In genomic region chr3:128725547-128725931, GRCh38 we compare ENCODE assay signal across 8 cellular contexts. TPM values are rescaled to one million over a fixed set of nuclear protein-coding genes. Genes with fewer than 3 reads are reported as not detected.
A peak's percentile ranks its signal among the peaks of the same experiment; 100 is the strongest.
DNase-seq lines count a peak whose midpoint lies in the region; ATAC-seq and TF ChIP-seq lines count a peak whose summit lies in the region.

No MANE protein-coding gene starts in this region.

- peaks cover 30% of the 10 kb centered on the region for H3K36me3 Mint-ChIP-seq in brain

- DNase-seq in left ventricle myocardium inferior (no peak), cardiac septum (ENCODE audit: low spot score) (no peak), NCI-H1048 (lab: John Stamatoyannopoulos, UW) (no peak), activated gamma-delta T cell (lab: John Stamatoyannopoulos, UW) (no peak), superior temporal gyrus (ENCODE audit: extremely low spot score) (no peak)

- H3K4me3 ChIP-seq in left ventricle myocardium inferior (peak overlapping the region; percentile 98), neuron (ENCODE audit: low read length) (peak overlapping the region; percentile 83)

- H3K27me3 Mint-ChIP-seq in brain, result peaks cover 20% of the 10 kb centered on the region

- H3K27me3 ChIP-seq in left ventricle myocardium inferior (ENCODE audit: low read depth) (no peaks in the 10 kb centered on the region), neuron (ENCODE audit: insufficient read depth, low read length) (no peaks in the 10 kb centered on the region)

- H3K9me3 Mint-ChIP-seq in brain, result peaks cover 0 to 3% (median 3%) of the 10 kb centered on the region in 5 experiments

- peak overlapping the region; percentile 95 to 98 (median 97) for H3K27ac Mint-ChIP-seq in brain

- no peak for TF ChIP-seq CTCF in left ventricle myocardium inferior (IDR thresholded peaks at IDR 0.05; ENCODE audit: borderline replicate concordance)
- TF ChIP-seq CTCF in brain (conservative IDR thresholded peaks at IDR 0.05), result no peak

- H3K36me3 ChIP-seq in left ventricle myocardium inferior, result no peaks in the 10 kb centered on the region
- H3K36me3 ChIP-seq in neuron (ENCODE audit: insufficient read depth, low read length), result peaks cover 5% of the 10 kb centered on the region

- peak; percentile 17 for ATAC-seq in HG03378 (IDR thresholded peaks at IDR 0.05; ENCODE audit: unreplicated experiment)

- intact Hi-C loops in left ventricle myocardium inferior (cut with micrococcal nuclease) (no loop called here), cardiac septum (cut with DNase I) (loop anchor here (5.0 kb wide), 1 partner anchor 57 kb away; no protein-coding TSS in a partner anchor)

- H2AFZ ChIP-seq in neuron (ENCODE audit: low read depth, low read length), result peak overlapping the region; percentile 81

- H3K9me3 ChIP-seq in left ventricle myocardium inferior (replicated peaks) (no peaks in the 10 kb centered on the region), neuron (ENCODE audit: low read length) (no peaks in the 10 kb centered on the region)

- peak overlapping the region; percentile 89 to 99 (median 94) for H3K4me3 Mint-ChIP-seq in brain

- peak overlapping the region; percentile 97 for H3K27ac ChIP-seq in left ventricle myocardium inferior (replicated peaks)

- peaks cover 52% of the 10 kb centered on the region for H3K4me1 Mint-ChIP-seq in brain

- H3K4me1 ChIP-seq in left ventricle myocardium inferior (peaks cover 50% of the 10 kb centered on the region), neuron (ENCODE audit: insufficient read depth, low read length) (peaks cover 15% of the 10 kb centered on the region)

RNA-seq across cellular contexts. Expression of gene RAB7A, which starts 0.4 kb away (rescaled TPM):
- 242 TPM for total RNA-seq in left ventricle myocardium inferior
- 215 TPM for total RNA-seq in cardiac septum
- 271 TPM for polyA plus RNA-seq in brain (ENCODE audit: insufficient read depth, low read depth, low replicate concordance)
